ENCODE assay signal across 1 cellular context in the genomic region with DNA sequence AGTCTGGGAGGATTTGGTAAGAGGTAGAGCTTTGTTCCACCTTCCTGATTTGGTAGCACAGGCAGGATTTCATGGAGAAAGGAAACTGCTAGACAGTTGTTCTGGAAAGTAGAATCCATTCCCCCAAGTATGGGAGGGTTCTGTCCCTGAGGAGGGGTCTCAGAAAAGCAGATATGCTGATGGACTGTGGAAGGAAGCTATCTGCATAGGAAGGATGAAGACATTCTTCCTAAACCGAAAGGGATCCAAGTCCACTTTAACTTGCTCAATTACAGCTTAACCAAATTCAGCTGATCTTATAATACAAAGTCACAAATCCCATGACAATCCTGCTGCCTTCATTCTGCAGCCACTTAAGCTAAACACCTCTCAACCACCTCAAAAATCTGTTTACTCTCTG.
TF ChIP-seq lines count a peak whose summit lies in the region.

No MANE protein-coding gene starts in this region.

TF ChIP-seq in liver, 16 proteins besides CTCF, POLR2A, EP300 and RAD21 (continued from another document):
- TF ChIP-seq, protein P1, sequence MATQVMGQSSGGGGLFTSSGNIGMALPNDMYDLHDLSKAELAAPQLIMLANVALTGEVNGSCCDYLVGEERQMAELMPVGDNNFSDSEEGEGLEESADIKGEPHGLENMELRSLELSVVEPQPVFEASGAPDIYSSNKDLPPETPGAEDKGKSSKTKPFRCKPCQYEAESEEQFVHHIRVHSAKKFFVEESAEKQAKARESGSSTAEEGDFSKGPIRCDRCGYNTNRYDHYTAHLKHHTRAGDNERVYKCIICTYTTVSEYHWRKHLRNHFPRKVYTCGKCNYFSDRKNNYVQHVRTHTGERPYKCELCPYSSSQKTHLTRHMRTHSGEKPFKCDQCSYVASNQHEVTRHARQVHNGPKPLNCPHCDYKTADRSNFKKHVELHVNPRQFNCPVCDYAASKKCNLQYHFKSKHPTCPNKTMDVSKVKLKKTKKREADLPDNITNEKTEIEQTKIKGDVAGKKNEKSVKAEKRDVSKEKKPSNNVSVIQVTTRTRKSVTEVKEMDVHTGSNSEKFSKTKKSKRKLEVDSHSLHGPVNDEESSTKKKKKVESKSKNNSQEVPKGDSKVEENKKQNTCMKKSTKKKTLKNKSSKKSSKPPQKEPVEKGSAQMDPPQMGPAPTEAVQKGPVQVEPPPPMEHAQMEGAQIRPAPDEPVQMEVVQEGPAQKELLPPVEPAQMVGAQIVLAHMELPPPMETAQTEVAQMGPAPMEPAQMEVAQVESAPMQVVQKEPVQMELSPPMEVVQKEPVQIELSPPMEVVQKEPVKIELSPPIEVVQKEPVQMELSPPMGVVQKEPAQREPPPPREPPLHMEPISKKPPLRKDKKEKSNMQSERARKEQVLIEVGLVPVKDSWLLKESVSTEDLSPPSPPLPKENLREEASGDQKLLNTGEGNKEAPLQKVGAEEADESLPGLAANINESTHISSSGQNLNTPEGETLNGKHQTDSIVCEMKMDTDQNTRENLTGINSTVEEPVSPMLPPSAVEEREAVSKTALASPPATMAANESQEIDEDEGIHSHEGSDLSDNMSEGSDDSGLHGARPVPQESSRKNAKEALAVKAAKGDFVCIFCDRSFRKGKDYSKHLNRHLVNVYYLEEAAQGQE (IDR thresholded peaks at IDR 0.05) = no peak
- TF ChIP-seq HNF4G (IDR thresholded peaks at IDR 0.05) (no peak), YY1 (IDR thresholded peaks at IDR 0.05) (no peak), FOXA2 (IDR thresholded peaks at IDR 0.05) (no peak), HNF4A (conservative IDR thresholded peaks at IDR 0.05) (peak in 1 of 2 donors; percentile 59), FOXA1 (IDR thresholded peaks at IDR 0.05) (no peak), JUND (IDR thresholded peaks at IDR 0.05) (peak in 1 of 2 donors; percentile 13), RXRA (IDR thresholded peaks at IDR 0.05) (no peak), EGR1 (IDR thresholded peaks at IDR 0.05; ENCODE audit: low read depth in 2 of 2) (peak in 1 of 2 donors; percentile 18), TAF1 (conservative IDR thresholded peaks at IDR 0.05) (no peak), GABPA (IDR thresholded peaks at IDR 0.05 in 1 of 2, conservative IDR thresholded peaks at IDR 0.05 in 1 of 2) (no peak), SP1 (IDR thresholded peaks at IDR 0.05) (no peak), NR2F2 (IDR thresholded peaks at IDR 0.05) (no peak)
- TF ChIP-seq, protein P2, sequence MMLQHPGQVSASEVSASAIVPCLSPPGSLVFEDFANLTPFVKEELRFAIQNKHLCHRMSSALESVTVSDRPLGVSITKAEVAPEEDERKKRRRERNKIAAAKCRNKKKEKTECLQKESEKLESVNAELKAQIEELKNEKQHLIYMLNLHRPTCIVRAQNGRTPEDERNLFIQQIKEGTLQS (IDR thresholded peaks at IDR 0.05) = no peak
